In genomic region chr7:12389089-12389700, GRCh38 we compare ENCODE assay signal across 8 cellular contexts. TPM values are rescaled to one million over a fixed set of nuclear protein-coding genes. Genes with fewer than 3 reads are reported as not detected.
A peak's percentile ranks its signal among the peaks of the same experiment; 100 is the strongest.
DNase-seq lines count a peak whose midpoint lies in the region; ATAC-seq and FAIRE-seq lines count a peak whose summit lies in the region.

No MANE protein-coding gene starts in this region.

- no peaks in the 10 kb centered on the region for H3K9me3 Mint-ChIP-seq in activated CD4-positive, alpha-beta memory T cell treated with anti-CD3 and anti-CD28 coated beads, Interleukin-2, amount 10 ng/mL, durations not matched to agents 7 days and 5 days

- ATAC-seq in GM21390 (IDR thresholded peaks at IDR 0.05; ENCODE audit: unreplicated experiment) = peak; percentile 97
- peak; percentile 93 for ATAC-seq in HG03521 (IDR thresholded peaks at IDR 0.05; ENCODE audit: unreplicated experiment)
- ATAC-seq in sciatic nerve = peak; percentile 71

- H3K27me3 Mint-ChIP-seq in activated CD4-positive, alpha-beta memory T cell treated with anti-CD3 and anti-CD28 coated beads, Interleukin-2, amount 10 ng/mL, durations not matched to agents 7 days and 5 days = no peaks in the 10 kb centered on the region

- H3K27ac Mint-ChIP-seq in activated CD4-positive, alpha-beta memory T cell treated with anti-CD3 and anti-CD28 coated beads, Interleukin-2, amount 10 ng/mL, durations not matched to agents 7 days and 5 days = no peak overlapping the region

- intact Hi-C loops in sciatic nerve (cut with DNase I) = no loop called here

- POLR2A ChIA-PET in activated CD4-positive, alpha-beta memory T cell treated with anti-CD3 and anti-CD28 coated beads, Interleukin-2, amount 10 ng/mL, durations not matched to agents 7 days and 5 days (lab: Charles Lee) = no interaction called here

- peak; percentile 24 for FAIRE-seq in frontal cortex (lab: Jason Lieb, UNC)

- no peak overlapping the region for H3K4me3 Mint-ChIP-seq in activated CD4-positive, alpha-beta memory T cell treated with anti-CD3 and anti-CD28 coated beads, Interleukin-2, amount 10 ng/mL, durations not matched to agents 7 days and 5 days

- no peaks in the 10 kb centered on the region for H3K36me3 Mint-ChIP-seq in activated CD4-positive, alpha-beta memory T cell treated with anti-CD3 and anti-CD28 coated beads, Interleukin-2, amount 10 ng/mL, durations not matched to agents 7 days and 5 days (ENCODE audit: low read depth)

- DNase-seq in NOMO-1 treated with DMSO at 0.1 percent for 48 hours (lab: John Stamatoyannopoulos, UW; ENCODE audit: unreplicated experiment) (peak; percentile 44), NOMO-1 treated with dmso at 0.1 percent for 144 hours (lab: John Stamatoyannopoulos, UW; ENCODE audit: unreplicated experiment) (no peak), NCI-H510A treated with DMSO at 0.1 percent for 48 hours (lab: John Stamatoyannopoulos, UW) (peak; percentile 46), frontal cortex (ENCODE audit: low spot score in 2 of 2) (peak in 1 of 2 donors; percentile 6), sciatic nerve (ENCODE audit: low spot score) (no peak)
- peak; percentile 45 for DNase-seq in activated CD4-positive, alpha-beta memory T cell treated with anti-CD3 and anti-CD28 coated beads, Interleukin-2, amount 10 ng/mL, durations not matched to agents 7 days and 5 days

- CTCF ChIA-PET in activated CD4-positive, alpha-beta memory T cell treated with anti-CD3 and anti-CD28 coated beads, Interleukin-2, amount 10 ng/mL, durations not matched to agents 7 days and 5 days (lab: Charles Lee) = interaction anchor here (0.6 to 1.4 kb wide), 5 partner anchors 8 to 285 kb away, joined by 3 to 4 read pairs (median 3); partner anchors contain the start of gene VWDE

- H3K4me1 Mint-ChIP-seq in activated CD4-positive, alpha-beta memory T cell treated with anti-CD3 and anti-CD28 coated beads, Interleukin-2, amount 10 ng/mL, durations not matched to agents 7 days and 5 days = no peaks in the 10 kb centered on the region

RNA-seq across cellular contexts. Expression of gene VWDE, which starts 14.5 kb away (rescaled TPM):
- total RNA-seq in activated CD4-positive, alpha-beta memory T cell treated with anti-CD3 and anti-CD28 coated beads, Interleukin-2, amount 10 ng/mL, durations not matched to agents 7 days and 5 days = 1 to 10 TPM; 5.2 to 6.6 TPM
- total RNA-seq in frontal cortex = 1.2 TPM
- 2.8 TPM for total RNA-seq in sciatic nerve

Comparison
In these comparisons a context has a peak if more than half of its experiments do, and no peak if none do; other contexts are left out.
1. DNase-seq: peak in NOMO-1 treated with DMSO at 0.1 percent for 48 hours (single experiment), NCI-H510A treated with DMSO at 0.1 percent for 48 hours (single experiment) and activated CD4-positive, alpha-beta memory T cell treated with anti-CD3 and anti-CD28 coated beads, Interleukin-2, amount 10 ng/mL, durations not matched to agents 7 days and 5 days (single experiment); none in NOMO-1 treated with dmso at 0.1 percent for 144 hours (single experiment) and sciatic nerve (single experiment).
2. Peak in every context shown above with its lines, with median percentiles within 50 percentile points of each other: ATAC-seq.